8 cellular contexts compared by ENCODE assay signal in the genomic region with DNA sequence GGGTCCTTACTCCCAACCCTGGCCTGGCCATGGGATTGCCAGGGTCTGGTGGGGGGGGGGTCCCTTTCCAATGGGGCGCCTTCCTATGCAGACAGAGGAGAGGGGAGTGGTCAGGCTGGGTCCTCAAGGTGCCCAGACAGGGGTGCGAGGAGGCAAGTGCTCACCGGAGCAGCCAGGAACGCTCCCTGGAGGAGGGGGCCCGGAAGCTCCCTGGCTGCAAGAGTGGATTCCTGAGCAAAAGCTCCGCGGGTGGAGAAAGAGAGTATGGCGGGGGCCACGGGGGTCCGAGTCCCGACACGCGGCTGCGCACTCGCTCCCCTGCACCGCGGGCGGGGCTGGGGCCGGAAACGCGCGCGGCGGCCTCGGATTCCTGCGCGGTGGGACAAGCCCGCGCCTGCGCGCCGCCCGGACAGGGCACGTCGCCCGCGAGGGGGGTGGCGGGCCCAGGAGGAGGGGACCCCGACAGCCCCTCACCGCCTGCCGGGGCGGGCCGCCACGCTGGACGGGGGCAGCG. TPM values are rescaled to one million over a fixed set of nuclear protein-coding genes. Genes with fewer than 3 reads are reported as not detected.
DNase-seq lines count a peak whose midpoint lies in the region; ATAC-seq and TF ChIP-seq lines count a peak whose summit lies in the region.

No MANE protein-coding gene starts in this region.

- no peaks in the 10 kb centered on the region for H3K9me3 Mint-ChIP-seq in activated T-cell treated with anti-CD3 and anti-CD28 coated beads, Interleukin-2, amount 50 U/mL, for 24 hours
- H3K9me3 Mint-ChIP-seq in nephron progenitor cell: peaks cover 4% of the 10 kb centered on the region

- intact Hi-C loops in esophagus muscularis mucosa (cut with DNase I): loop anchor here (2.0 to 5.0 kb wide), 2 partner anchors 74 to 258 kb away; a partner anchor contains a TSS

- peaks cover 2% of the 10 kb centered on the region for H3K27me3 Mint-ChIP-seq in activated T-cell treated with anti-CD3 and anti-CD28 coated beads, Interleukin-2, amount 50 U/mL, for 24 hours
- H3K27me3 Mint-ChIP-seq in nephron progenitor cell (ENCODE audit: low read depth, poor library complexity): peaks cover 17% of the 10 kb centered on the region

- 0% methylated on average over 4 of the region's 46 CpGs for WGBS in esophagus muscularis mucosa
- 1 to 4% methylated on average over 24 to 32 of the region's 46 CpGs for WGBS in tibial nerve, 2 donors

- H3K27ac Mint-ChIP-seq in activated T-cell treated with anti-CD3 and anti-CD28 coated beads, Interleukin-2, amount 50 U/mL, for 24 hours: peak overlapping the region; percentile 86
- H3K27ac Mint-ChIP-seq in nephron progenitor cell: no peak overlapping the region

- H3K4me1 ChIP-seq in esophagus muscularis mucosa (peaks cover 46 to 66% (median 59%) of the 10 kb centered on the region in 4 donors), tibial nerve (peaks cover 0 to 60% (median 36%) of the 10 kb centered on the region in 4 donors)

- H3K36me3 ChIP-seq in MG63 (no peaks in the 10 kb centered on the region), esophagus muscularis mucosa (no peaks in the 10 kb centered on the region), tibial nerve (no peaks in the 10 kb centered on the region)

- H3K9me3 ChIP-seq in MG63: no peaks in the 10 kb centered on the region
- H3K9me3 ChIP-seq in esophagus muscularis mucosa: no peaks in the 10 kb centered on the region
- no peaks in the 10 kb centered on the region for H3K9me3 ChIP-seq in tibial nerve

- DNase-seq in NK-92 treated with Interleukin-12 subunit alpha and Interleukin-12 subunit beta, amount 100 ng/mL, for 24 hours (lab: John Stamatoyannopoulos, UW): peak; percentile 57
- DNase-seq in NK-92 (lab: John Stamatoyannopoulos, UW; ENCODE audit: unreplicated experiment): no peak
- DNase-seq in MG63: peak; percentile 69
- DNase-seq in activated T-cell treated with anti-CD3 and anti-CD28 coated beads, Interleukin-2, amount 50 U/mL, for 24 hours: peak; percentile 82
- no peak for DNase-seq in esophagus muscularis mucosa (ENCODE audit: extremely low spot score)
- peak; percentile 72 for DNase-seq in nephron progenitor cell
- no peak for DNase-seq in tibial nerve (ENCODE audit: low spot score in 2 of 2)

- peaks cover 22% of the 10 kb centered on the region for H3K4me1 Mint-ChIP-seq in activated T-cell treated with anti-CD3 and anti-CD28 coated beads, Interleukin-2, amount 50 U/mL, for 24 hours (ENCODE audit: low read depth)
- peaks cover 32% of the 10 kb centered on the region for H3K4me1 Mint-ChIP-seq in nephron progenitor cell

- H3K27ac ChIP-seq in esophagus muscularis mucosa (replicated peaks in 1 of 4): peak overlapping the region; percentile 88 to 95 (median 92)
- peak overlapping the region; percentile 69 to 89 (median 86) for H3K27ac ChIP-seq in tibial nerve

- no peaks in the 10 kb centered on the region for H3K36me3 Mint-ChIP-seq in activated T-cell treated with anti-CD3 and anti-CD28 coated beads, Interleukin-2, amount 50 U/mL, for 24 hours (ENCODE audit: low read depth)
- peaks cover 5% of the 10 kb centered on the region for H3K36me3 Mint-ChIP-seq in nephron progenitor cell (ENCODE audit: low read depth)

- TF ChIP-seq EP300 in esophagus muscularis mucosa (IDR thresholded peaks at IDR 0.05) (no peak), tibial nerve (IDR thresholded peaks at IDR 0.05) (no peak)

- H3K4me3 ChIP-seq in MG63: peak overlapping the region; percentile 45
- H3K4me3 ChIP-seq in esophagus muscularis mucosa: peak overlapping the region; percentile 76 to 86 (median 83)
- H3K4me3 ChIP-seq in tibial nerve: peak overlapping the region; percentile 35 to 85 (median 60)

- H3K4me3 Mint-ChIP-seq in activated T-cell treated with anti-CD3 and anti-CD28 coated beads, Interleukin-2, amount 50 U/mL, for 24 hours: peak overlapping the region; percentile 80
- H3K4me3 Mint-ChIP-seq in nephron progenitor cell: peak overlapping the region; percentile 78

- TF ChIP-seq POLR2A in esophagus muscularis mucosa (IDR thresholded peaks at IDR 0.05; ENCODE audit: low read depth): no peak
- peak in 1 of 2 donors; percentile 37 for TF ChIP-seq POLR2A in tibial nerve (IDR thresholded peaks at IDR 0.05)

- ATAC-seq in HG03520 (IDR thresholded peaks at IDR 0.05; ENCODE audit: unreplicated experiment): no peak

- H3K27me3 ChIP-seq in MG63 (no peaks in the 10 kb centered on the region), esophagus muscularis mucosa (no peaks in the 10 kb centered on the region), tibial nerve (no peaks in the 10 kb centered on the region)

- no peak for TF ChIP-seq CTCF in esophagus muscularis mucosa (IDR thresholded peaks at IDR 0.05)
- TF ChIP-seq CTCF in nephron progenitor cell (IDR thresholded peaks at IDR 0.05): no peak
- no peak for TF ChIP-seq CTCF in tibial nerve (IDR thresholded peaks at IDR 0.05)

RNA-seq across cellular contexts. Expression of a gene that starts 27.7 kb away (rescaled TPM):
- total RNA-seq in MG63 (2014; rRNA removed; shearing (Covaris generic); ENCODE audit: low replicate concordance): not detected in 2 replicates
- total RNA-seq in esophagus muscularis mucosa: 1 to 10 TPM; 1.2 to 8.0 (median 2.1) TPM
- total RNA-seq in tibial nerve: 1 to 10 TPM; 1.5 to 7.7 (median 5.4) TPM

Comparison
In these comparisons a context has a peak if more than half of its experiments do, and no peak if none do; other contexts are left out.
1. DNase-seq: peak in NK-92 treated with Interleukin-12 subunit alpha and Interleukin-12 subunit beta, amount 100 ng/mL, for 24 hours (single experiment), MG63 (single experiment), activated T-cell treated with anti-CD3 and anti-CD28 coated beads, Interleukin-2, amount 50 U/mL, for 24 hours (single experiment) and nephron progenitor cell (single experiment); none in NK-92 (single experiment), esophagus muscularis mucosa (single experiment) and tibial nerve (0 of 2).
2. Peak in every context shown above with its lines, with median percentiles within 50 percentile points of each other: H3K4me3 ChIP-seq.